In genomic region chr2:240432430-240432819, GRCh38 we compare ENCODE assay signal across 1 cellular context.
A peak's percentile ranks its signal among the peaks of the same experiment; 100 is the strongest.
TF ChIP-seq lines count a peak whose summit lies in the region.

No MANE protein-coding gene starts in this region.

TF ChIP-seq in HCT116, 20 proteins besides CTCF, POLR2A, EP300 and RAD21:
- TF ChIP-seq FOSL1 (IDR thresholded peaks at IDR 0.05; ENCODE audit: low read depth) (no peak), POLR2AphosphoS5 (IDR thresholded peaks at IDR 0.05; ENCODE audit: low read depth, low read length) (0 out of 2 replicates have a peak, but pooled peaks have one; percentile 16)
